1 cellular context compared by ENCODE assay signal in the genomic region with DNA sequence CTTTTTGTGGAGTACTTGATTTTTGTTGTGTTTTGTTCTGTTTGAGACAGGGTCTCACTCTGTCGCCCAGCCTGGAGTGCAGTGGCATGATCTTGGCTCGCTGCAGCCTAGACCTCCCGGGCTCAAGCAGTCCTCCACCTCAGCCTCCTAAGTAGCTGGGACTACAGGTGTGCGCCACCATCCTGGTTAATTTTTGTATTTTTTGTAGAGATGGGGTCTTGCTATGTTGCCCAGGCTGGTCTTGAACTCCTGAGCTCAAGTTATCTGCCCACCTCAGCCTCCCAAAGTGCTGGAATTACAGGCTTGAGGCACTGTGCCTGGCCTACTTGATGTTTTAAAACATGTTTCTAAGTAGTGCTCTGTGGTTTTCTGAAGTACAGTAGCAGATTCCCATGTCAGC.
TF ChIP-seq lines count a peak whose summit lies in the region.

No MANE protein-coding gene starts in this region.

TF ChIP-seq in HepG2, 621 proteins besides CTCF, POLR2A, EP300 and RAD21:
- TF ChIP-seq ZNF121 (CRISPR knock-in tag; IDR thresholded peaks at IDR 0.05), result peak; percentile 79
